Comparison of ENCODE assay signal across 10 cellular contexts in the genomic region with DNA sequence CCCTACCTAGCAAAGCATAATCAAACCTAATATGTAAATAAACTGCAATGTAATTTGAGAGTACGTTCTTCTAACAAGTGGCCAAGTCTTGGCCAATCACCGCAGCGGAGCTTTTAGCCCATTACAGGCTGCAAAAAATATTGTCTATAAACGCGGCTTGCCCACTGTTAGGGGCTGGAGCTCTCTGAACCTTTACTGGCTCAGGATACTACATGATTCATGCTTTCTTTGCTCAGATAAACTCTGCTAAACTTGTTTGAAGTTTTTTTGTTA. TPM values are rescaled to one million over a fixed set of nuclear protein-coding genes. Genes with fewer than 3 reads are reported as not detected.
DNase-seq lines count a peak whose midpoint lies in the region; ATAC-seq and TF ChIP-seq lines count a peak whose summit lies in the region.
"Had no signal": no experiment of that assay in that cellular context is flagged by ENCODE, and none has a peak within 500 bp of the region (broad histone marks: within the 10 kb centered on the region; RNA-seq: fewer than 3 reads in every experiment).

No MANE protein-coding gene starts in this region.

- TF ChIP-seq POLR2A in Peyer's patch (IDR thresholded peaks at IDR 0.05) = no peak
- TF ChIP-seq POLR2A in vagina (IDR thresholded peaks at IDR 0.05) = no peak

- H3K27ac ChIP-seq in Peyer's patch (peak overlapping the region in 3 of 4 donors; percentile 84 to 90 (median 88)), left lung (peak overlapping the region; percentile 69 to 77), vagina (peak overlapping the region; percentile 91)

- intact Hi-C loops in left lung (cut with DNase I) (no loop called here), vagina (cut with DNase I) (no loop called here)

- peak overlapping the region; percentile 47 for H3K4me3 Mint-ChIP-seq in stimulated activated naive CD8-positive, alpha-beta T cell treated with anti-CD3 and anti-CD28 coated beads, Interleukin-15, Interleukin-2, amounts not matched to agents 100 ng/mL and 50 ng/mL, for 24 hours
- H3K4me3 Mint-ChIP-seq in stimulated activated naive CD8-positive, alpha-beta T cell treated with anti-CD3 and anti-CD28 coated beads, Interleukin-15, amount 100 ng/mL, for 72 hours = peak overlapping the region in 1 of 2 donors; percentile 53

- H3K4me3 ChIP-seq in Peyer's patch = peak overlapping the region in 2 of 4 donors; percentile 72 to 90
- H3K4me3 ChIP-seq in left lung = no peak overlapping the region
- H3K4me3 ChIP-seq in vagina = peak overlapping the region; percentile 91 to 92

- H3K9me3 ChIP-seq in Peyer's patch = no peaks in the 10 kb centered on the region
- no peaks in the 10 kb centered on the region for H3K9me3 ChIP-seq in left lung
- H3K9me3 ChIP-seq in vagina = no peaks in the 10 kb centered on the region

- no peaks in the 10 kb centered on the region for H3K27me3 Mint-ChIP-seq in stimulated activated naive CD8-positive, alpha-beta T cell treated with anti-CD3 and anti-CD28 coated beads, Interleukin-15, Interleukin-2, amounts not matched to agents 100 ng/mL and 50 ng/mL, for 24 hours
- no peaks in the 10 kb centered on the region for H3K27me3 Mint-ChIP-seq in stimulated activated naive CD8-positive, alpha-beta T cell treated with anti-CD3 and anti-CD28 coated beads, Interleukin-15, amount 100 ng/mL, for 72 hours

- H3K4me1 ChIP-seq in Peyer's patch = peaks cover 0 to 43% (median 5%) of the 10 kb centered on the region in 4 donors
- peaks cover 9 to 48% of the 10 kb centered on the region in 2 donors for H3K4me1 ChIP-seq in left lung
- peaks cover 49% of the 10 kb centered on the region for H3K4me1 ChIP-seq in vagina

- no peak for DNase-seq in stimulated activated naive CD8-positive, alpha-beta T cell treated with anti-CD3 and anti-CD28 coated beads, Interleukin-15, amount 100 ng/mL, for 72 hours
- DNase-seq in Peyer's patch (no peak), left lung (no peak), vagina (ENCODE audit: extremely low spot score in 2 of 2) (no peak), NOMO-1 (lab: John Stamatoyannopoulos, UW; ENCODE audit: unreplicated experiment in 2 of 2) (no peak)
- DNase-seq: activated naive CD4-positive, alpha-beta T cell treated with Interleukin-2 at 50 U/mL for 16 hours; HCEC 1CT had no signal

- H3K27ac Mint-ChIP-seq in stimulated activated naive CD8-positive, alpha-beta T cell treated with anti-CD3 and anti-CD28 coated beads, Interleukin-15, Interleukin-2, amounts not matched to agents 100 ng/mL and 50 ng/mL, for 24 hours = no peak overlapping the region
- H3K27ac Mint-ChIP-seq in stimulated activated naive CD8-positive, alpha-beta T cell treated with anti-CD3 and anti-CD28 coated beads, Interleukin-15, amount 100 ng/mL, for 72 hours = no peak overlapping the region

- peaks cover 10% of the 10 kb centered on the region for H3K36me3 Mint-ChIP-seq in stimulated activated naive CD8-positive, alpha-beta T cell treated with anti-CD3 and anti-CD28 coated beads, Interleukin-15, Interleukin-2, amounts not matched to agents 100 ng/mL and 50 ng/mL, for 24 hours (ENCODE audit: low read depth)

- H3K9me3 Mint-ChIP-seq in stimulated activated naive CD8-positive, alpha-beta T cell treated with anti-CD3 and anti-CD28 coated beads, Interleukin-15, Interleukin-2, amounts not matched to agents 100 ng/mL and 50 ng/mL, for 24 hours = no peaks in the 10 kb centered on the region
- no peaks in the 10 kb centered on the region for H3K9me3 Mint-ChIP-seq in stimulated activated naive CD8-positive, alpha-beta T cell treated with anti-CD3 and anti-CD28 coated beads, Interleukin-15, amount 100 ng/mL, for 72 hours

- H3K36me3 ChIP-seq in Peyer's patch (no peaks in the 10 kb centered on the region), left lung (no peaks in the 10 kb centered on the region), vagina (no peaks in the 10 kb centered on the region)

- ATAC-seq in stimulated activated naive CD8-positive, alpha-beta T cell treated with anti-CD3 and anti-CD28 coated beads, Interleukin-15, amount 100 ng/mL, for 72 hours = no peak
- ATAC-seq in left lung (peak; percentile 7), GM19328 (IDR thresholded peaks at IDR 0.05; ENCODE audit: unreplicated experiment) (no peak), GM18511 (IDR thresholded peaks at IDR 0.05; ENCODE audit: unreplicated experiment) (no peak)

- no peak for TF ChIP-seq CTCF in Peyer's patch (IDR thresholded peaks at IDR 0.05)
- TF ChIP-seq CTCF in left lung (IDR thresholded peaks at IDR 0.05) = no peak
- TF ChIP-seq CTCF in vagina (IDR thresholded peaks at IDR 0.05) = no peak

- no peaks in the 10 kb centered on the region for H3K27me3 ChIP-seq in Peyer's patch
- H3K27me3 ChIP-seq in left lung = no peaks in the 10 kb centered on the region
- H3K27me3 ChIP-seq in vagina = no peaks in the 10 kb centered on the region

- H3K4me1 Mint-ChIP-seq in stimulated activated naive CD8-positive, alpha-beta T cell treated with anti-CD3 and anti-CD28 coated beads, Interleukin-15, Interleukin-2, amounts not matched to agents 100 ng/mL and 50 ng/mL, for 24 hours (ENCODE audit: low read depth) = peaks cover 51% of the 10 kb centered on the region
- peaks cover 47% of the 10 kb centered on the region for H3K4me1 Mint-ChIP-seq in stimulated activated naive CD8-positive, alpha-beta T cell treated with anti-CD3 and anti-CD28 coated beads, Interleukin-15, amount 100 ng/mL, for 72 hours

RNA-seq across cellular contexts. Expression of a gene that starts 1.0 kb away (rescaled TPM):
- total RNA-seq in Peyer's patch (100 to 1,000 TPM; 110 to 173 (median 131) TPM), left lung (10 to 100 TPM; 40.3 to 45.9 TPM), vagina (30.9 TPM)

RNA-seq across cellular contexts. Expression of a gene that starts 57.4 kb away (rescaled TPM):
- total RNA-seq in Peyer's patch (10 to 100 TPM in 2 of 4 donors, 1 to 10 TPM in 2; 4.9 to 14.9 (median 7.7) TPM), left lung (1 to 10 TPM; 5.3 to 7.2 TPM), vagina (19.6 TPM)

Comparison
In these comparisons a context has a peak if more than half of its experiments do, and no peak if none do; other contexts are left out.
1. H3K4me3 ChIP-seq: peak in vagina (2 of 2); none in left lung (0 of 2).
2. Peak in every context shown above with its lines, with median percentiles within 50 percentile points of each other: H3K27ac ChIP-seq.